ENCODE assay signal across 1 cellular context in genomic region chr18:57961411-57961810, GRCh38.
TF ChIP-seq lines count a peak whose summit lies in the region.

No MANE protein-coding gene starts in this region.

TF ChIP-seq in GM23338, 12 proteins besides CTCF, POLR2A, EP300 and RAD21 (continued from another document):
- TF ChIP-seq STAT1 (IDR thresholded peaks at IDR 0.05; ENCODE audit: unreplicated experiment) (no peak), ZNF331 (CRISPR knock-in tag; IDR thresholded peaks at IDR 0.05; ENCODE audit: low read depth) (no peak)
